In the genomic region with DNA sequence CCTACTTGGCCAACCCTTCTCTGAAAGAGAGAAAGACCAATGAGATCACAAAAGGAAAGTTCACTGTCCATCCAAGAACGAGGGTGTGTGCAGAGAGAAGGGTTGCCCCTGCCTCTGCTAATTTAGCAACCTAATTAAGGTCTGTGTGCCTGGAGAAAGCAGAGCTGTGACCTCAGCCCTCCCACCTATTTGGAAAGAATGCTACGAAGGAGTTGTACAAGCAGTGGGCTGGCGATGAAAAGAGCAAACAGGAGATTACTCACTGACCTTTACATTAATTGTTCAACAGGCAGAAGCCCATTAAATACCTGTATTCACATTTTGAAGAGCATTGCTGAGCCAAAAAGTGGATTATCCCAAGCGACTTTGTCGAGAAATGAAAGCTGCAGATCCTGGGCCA, we compare ENCODE assay signal across 7 cellular contexts.
"Had no signal": no experiment of that assay in that cellular context is flagged by ENCODE, and none has a peak within 500 bp of the region (broad histone marks: within the 10 kb centered on the region; RNA-seq: fewer than 3 reads in every experiment).

No MANE protein-coding gene starts in this region.

- FAIRE-seq: H1, H54, HTR-8/SVneo had no signal

- H3K4me3 ChIP-seq: GM23338 had no signal

- H3K27ac Mint-ChIP-seq: GM23338, H9 had no signal

- DNase-seq: H9, HCEC 1CT, IMR-90 had no signal

- ATAC-seq: GM23338 had no signal

- H3K4me1 Mint-ChIP-seq: GM23338 had no signal

- H3K9me3 Mint-ChIP-seq: GM23338, H9 had no signal

- H3K4me2 ChIP-seq: GM23338 had no signal

- H2AFZ ChIP-seq: GM23338 had no signal

- H3K4me3 Mint-ChIP-seq: GM23338, H9 had no signal
